2 cellular contexts compared by ENCODE assay signal in genomic region chr2:194126418-194126817, GRCh38.
TF ChIP-seq lines count a peak whose summit lies in the region.

No MANE protein-coding gene starts in this region.

TF ChIP-seq in SK-N-SH, 30 proteins besides CTCF, POLR2A, EP300 and RAD21 (continued from another document):
- TF ChIP-seq ZBTB33 (IDR thresholded peaks at IDR 0.05; ENCODE audit: borderline replicate concordance, low read depth) (no peak), SMC3 (IDR thresholded peaks at IDR 0.05; ENCODE audit: low read depth, low read length) (no peak), FOXM1 (IDR thresholded peaks at IDR 0.05; ENCODE audit: low read depth) (no peak), TCF12 (IDR thresholded peaks at IDR 0.05) (no peak), IRF3 (IDR thresholded peaks at IDR 0.05; ENCODE audit: low read depth, low read length) (no peak), POLR2AphosphoS5 (IDR thresholded peaks at IDR 0.05; ENCODE audit: low read depth, low read length) (no peak), PBX3 (IDR thresholded peaks at IDR 0.05) (no peak), MAX (IDR thresholded peaks at IDR 0.05; ENCODE audit: low read depth) (no peak), RXRA (IDR thresholded peaks at IDR 0.05; ENCODE audit: borderline replicate concordance, low read depth) (no peak)

TF ChIP-seq in SK-N-SH treated with all-trans-retinoic acid at 6 μM for 48 hours, 23 proteins besides CTCF, POLR2A, EP300 and RAD21 (continued from another document):
- TF ChIP-seq TSHZ2 (CRISPR knock-in tag; IDR thresholded peaks at IDR 0.05): no peak
- no peak for TF ChIP-seq CREB5 (CRISPR knock-in tag; IDR thresholded peaks at IDR 0.05; ENCODE audit: low read depth)
- no peak for TF ChIP-seq PPARA (CRISPR knock-in tag; IDR thresholded peaks at IDR 0.05; ENCODE audit: borderline replicate concordance)
- TF ChIP-seq ZNF8 (CRISPR knock-in tag; IDR thresholded peaks at IDR 0.05): no peak
- no peak for TF ChIP-seq CSDC2 (CRISPR knock-in tag; IDR thresholded peaks at IDR 0.05)
- no peak for TF ChIP-seq TCF4 (CRISPR knock-in tag; IDR thresholded peaks at IDR 0.05; ENCODE audit: borderline replicate concordance)
- no peak for TF ChIP-seq CSRNP3 (CRISPR knock-in tag; IDR thresholded peaks at IDR 0.05)
